Comparison of ENCODE assay signal across 21 cellular contexts in genomic region chr1:30419246-30419720, GRCh38.
DNase-seq lines count a peak whose midpoint lies in the region; ATAC-seq and TF ChIP-seq lines count a peak whose summit lies in the region.
"Had no signal": no experiment of that assay in that cellular context is flagged by ENCODE, and none has a peak within 500 bp of the region (broad histone marks: within the 10 kb centered on the region; RNA-seq: fewer than 3 reads in every experiment).

No MANE protein-coding gene starts in this region.

- H2BK15ac ChIP-seq in neuronal stem cell (ENCODE audit: low read length), result no peak overlapping the region

- DNase-seq in right atrium auricular region (ENCODE audit: low spot score), result peak; percentile 49
- DNase-seq in Right ventricle myocardium inferior (ENCODE audit: missing footprints), result no peak
- peak; percentile 26 for DNase-seq in ecto neural progenitor cell (ENCODE audit: low spot score)
- DNase-seq in neuronal stem cell (ENCODE audit: low spot score), result no peak
- peak; percentile 19 for DNase-seq in ureter (ENCODE audit: low spot score)
- no peak for DNase-seq in COR-L47 (lab: John Stamatoyannopoulos, UW)
- DNase-seq: AML-193, DMS79 treated with DMSO at 0.1 percent for 48 hours, GOT3, KG1, NCI-H1105 treated with DMSO at 0.1 percent for 48 hours, NCI-H1694, NCI-H2081 treated with DMSO at 0.1 percent for 48 hours, NCI-H2227 treated with DMSO at 0.1 percent for 48 hours, NCI-H510A treated with DMSO at 0.1 percent for 48 hours, NCI-H774, OCI-M1, SHP77 treated with DMSO at 0.1 percent for 48 hours had no signal

- H3K23ac ChIP-seq in neuronal stem cell (ENCODE audit: low read depth, low read length, poor library complexity), result no peak overlapping the region

- H3K4me3 ChIP-seq in right atrium auricular region, result no peak overlapping the region
- no peak overlapping the region for H3K4me3 ChIP-seq in neuronal stem cell (ENCODE audit: low read length in 2 of 2)

- no peaks in the 10 kb centered on the region for H3K79me1 ChIP-seq in neuronal stem cell (ENCODE audit: low read depth, low read length)

- no peaks in the 10 kb centered on the region for H3K27me3 ChIP-seq in right atrium auricular region
- H3K27me3 ChIP-seq in neuronal stem cell (ENCODE audit: control insufficient read depth in 3 of 3, insufficient read depth in 3 of 3, low read depth in 1 of 3, low read length in 3 of 3), result peaks cover 0 to 3% (median 0%) of the 10 kb centered on the region in 3 experiments

- no peak overlapping the region for H3K27ac ChIP-seq in right atrium auricular region
- no peak overlapping the region for H3K27ac ChIP-seq in neuronal stem cell (replicated peaks; ENCODE audit: low read length)
- H3K27ac ChIP-seq: C4-2B had no signal

- intact Hi-C loops in Right ventricle myocardium inferior (cut with DNase I), result no loop called here

- no peak for ATAC-seq in Right ventricle myocardium inferior
- ATAC-seq in HG03025 (IDR thresholded peaks at IDR 0.05; ENCODE audit: low FRiP score, unreplicated experiment), result no peak
- ATAC-seq in GM19397 (IDR thresholded peaks at IDR 0.05; ENCODE audit: unreplicated experiment), result no peak

- no peak overlapping the region for H2BK120ac ChIP-seq in neuronal stem cell (ENCODE audit: low read depth, low read length)

- H2BK5ac ChIP-seq in neuronal stem cell (ENCODE audit: low read length), result no peak overlapping the region

- no peak overlapping the region for H4K91ac ChIP-seq in neuronal stem cell (ENCODE audit: low read depth, low read length, poor library complexity)

- H2BK12ac ChIP-seq in neuronal stem cell (ENCODE audit: low read length), result no peak overlapping the region

- H3K9ac ChIP-seq in neuronal stem cell (ENCODE audit: low read depth, low read length, poor library complexity), result peak overlapping the region; percentile 4

- no peak for TF ChIP-seq CTCF in right atrium auricular region (IDR thresholded peaks at IDR 0.05)

- no CpG with 5 or more reads among the region's 4 CpGs for WGBS in neuronal stem cell (ENCODE audit: extremely low coverage in 2 of 2, insufficient read length in 2 of 2, insufficient replicate concordance in 1 of 2), 2 donors

- no peak overlapping the region for H3K4me2 ChIP-seq in neuronal stem cell (ENCODE audit: insufficient read depth, low read length, poor library complexity, severe bottlenecking)

- H3K36me3 ChIP-seq in right atrium auricular region (no peaks in the 10 kb centered on the region), neuronal stem cell (replicated peaks in 1 of 2; ENCODE audit: control insufficient read depth in 2 of 2, insufficient read depth in 2 of 2, low read length in 2 of 2) (no peaks in the 10 kb centered on the region)

- H4K8ac ChIP-seq in neuronal stem cell (ENCODE audit: low read depth, low read length), result no peak overlapping the region

- no peaks in the 10 kb centered on the region for H3K4me1 ChIP-seq in right atrium auricular region
- peaks cover 0 to 6% of the 10 kb centered on the region in 2 donors for H3K4me1 ChIP-seq in neuronal stem cell (ENCODE audit: control insufficient read depth in 2 of 2, insufficient read depth in 1 of 2, low read depth in 1 of 2, low read length in 2 of 2)

- no peak overlapping the region for H3K14ac ChIP-seq in neuronal stem cell (ENCODE audit: low read length)

- H2AFZ ChIP-seq in neuronal stem cell (ENCODE audit: low read length), result no peak overlapping the region

- H3K4ac ChIP-seq in neuronal stem cell (ENCODE audit: low read length), result no peak overlapping the region

- H2AK5ac ChIP-seq in neuronal stem cell (ENCODE audit: low read depth, low read length), result no peak overlapping the region

- peak overlapping the region; percentile 50 for H3K18ac ChIP-seq in neuronal stem cell (ENCODE audit: low read length)

- H3K9me3 ChIP-seq in right atrium auricular region (no peaks in the 10 kb centered on the region), neuronal stem cell (replicated peaks in 1 of 2; ENCODE audit: control insufficient read depth in 2 of 2, insufficient read depth in 1 of 2, low read depth in 1 of 2, low read length in 2 of 2) (no peaks in the 10 kb centered on the region)

Comparison
In these comparisons a context has a peak if more than half of its experiments do, and no peak if none do; other contexts are left out.
1. DNase-seq: peak in right atrium auricular region (single experiment), ecto neural progenitor cell (single experiment) and ureter (single experiment); none in Right ventricle myocardium inferior (single experiment), neuronal stem cell (single experiment) and COR-L47 (single experiment).